Comparison of ENCODE assay signal across 16 cellular contexts in genomic region chr2:236730393-236730792, GRCh38.
"Had no signal": no experiment of that assay in that cellular context is flagged by ENCODE, and none has a peak within 500 bp of the region (broad histone marks: within the 10 kb centered on the region; RNA-seq: fewer than 3 reads in every experiment).

No MANE protein-coding gene starts in this region.

- H3K36me3 ChIP-seq: transverse colon, vagina had no signal

- H3K27ac ChIP-seq: epithelial cell of prostate, transverse colon had no signal

- H3K4me3 ChIP-seq: mucosa of descending colon, transverse colon, vagina had no signal

- H3K9me3 Mint-ChIP-seq: activated naive CD8-positive, alpha-beta T cell treated with anti-CD3 and anti-CD28 coated beads, Interleukin-2, amount 50 U/mL, for 24 hours; activated T-cell treated with anti-CD3 and anti-CD28 coated beads, Interleukin-2, amount 50 U/mL, for 72 hours; nephron progenitor cell; stimulated activated naive CD8-positive, alpha-beta T cell treated with anti-CD3 and anti-CD28 coated beads, Interleukin-15, Interleukin-2, amounts not matched to agents 100 ng/mL and 50 ng/mL, for 24 hours had no signal

- H3K27ac Mint-ChIP-seq: activated naive CD8-positive, alpha-beta T cell treated with anti-CD3 and anti-CD28 coated beads, Interleukin-2, amount 50 U/mL, for 24 hours; activated T-cell treated with anti-CD3 and anti-CD28 coated beads, Interleukin-2, amount 50 U/mL, for 72 hours; nephron progenitor cell; stimulated activated naive CD8-positive, alpha-beta T cell treated with anti-CD3 and anti-CD28 coated beads, Interleukin-15, Interleukin-2, amounts not matched to agents 100 ng/mL and 50 ng/mL, for 24 hours had no signal

- H3K4me3 Mint-ChIP-seq: activated naive CD8-positive, alpha-beta T cell treated with anti-CD3 and anti-CD28 coated beads, Interleukin-2, amount 50 U/mL, for 24 hours; activated T-cell treated with anti-CD3 and anti-CD28 coated beads, Interleukin-2, amount 50 U/mL, for 72 hours; nephron progenitor cell; stimulated activated naive CD8-positive, alpha-beta T cell treated with anti-CD3 and anti-CD28 coated beads, Interleukin-15, Interleukin-2, amounts not matched to agents 100 ng/mL and 50 ng/mL, for 24 hours had no signal

- H3K9me3 ChIP-seq: mucosa of descending colon, transverse colon, vagina had no signal

- H3K27me3 ChIP-seq: transverse colon, vagina had no signal

- ATAC-seq: activated naive CD8-positive, alpha-beta T cell treated with anti-CD3 and anti-CD28 coated beads, Interleukin-2, amount 50 U/mL, for 24 hours; activated T-cell treated with anti-CD3 and anti-CD28 coated beads, Interleukin-2, amount 50 U/mL, for 72 hours; mucosa of descending colon had no signal

- H3K4me1 Mint-ChIP-seq: activated naive CD8-positive, alpha-beta T cell treated with anti-CD3 and anti-CD28 coated beads, Interleukin-2, amount 50 U/mL, for 24 hours had no signal

- DNase-seq: activated CD4-positive, alpha-beta T cell treated with anti-CD3 and anti-CD28 coated beads for 4 hours; activated CD4-positive, alpha-beta T cell treated with anti-CD3 and anti-CD28 coated beads, Interleukin-2, amount 50 U/mL, for 48 hours; activated CD4-positive, CD25-positive, alpha-beta regulatory T cell; activated gamma-delta T cell; activated naive CD4-positive, alpha-beta T cell treated with anti-CD3 and anti-CD28 coated beads, Interleukin-2, amount 50 U/mL, for 16 hours; activated naive CD8-positive, alpha-beta T cell treated with anti-CD3 and anti-CD28 coated beads, Interleukin-2, amount 50 U/mL, for 24 hours; activated T-cell treated with anti-CD3 and anti-CD28 coated beads, Interleukin-2, amount 50 U/mL, for 72 hours; mesendoderm; mucosa of descending colon; nephron progenitor cell; nucleus accumbens; stimulated activated CD4-positive, alpha-beta T cell treated with anti-CD3 and anti-CD28 coated beads, Interleukin-1b, Interleukin-23, amount 100 ng/mL, for 48 hours; transverse colon had no signal
